In genomic region chr17:18143044-18143936, GRCh38 we compare ENCODE assay signal across 11 cellular contexts. TPM values are rescaled to one million over a fixed set of nuclear protein-coding genes. Genes with fewer than 3 reads are reported as not detected.
DNase-seq lines count a peak whose midpoint lies in the region; ATAC-seq, FAIRE-seq and TF ChIP-seq lines count a peak whose summit lies in the region.
"Had no signal": no experiment of that assay in that cellular context is flagged by ENCODE, and none has a peak within 500 bp of the region (broad histone marks: within the 10 kb centered on the region; RNA-seq: fewer than 3 reads in every experiment).

No MANE protein-coding gene starts in this region.

- no peak overlapping the region for H3K27ac ChIP-seq in transverse colon

- no peaks in the 10 kb centered on the region for H3K4me1 ChIP-seq in transverse colon

- no peak for DNase-seq in AG10803 (ENCODE audit: low read depth)
- no peak for DNase-seq in GM12892 (ENCODE audit: insufficient read length)
- peak; percentile 50 to 69 for DNase-seq in SHP77 (lab: John Stamatoyannopoulos, UW)
- DNase-seq in iPS DF 4.7 (ENCODE audit: extremely low read depth, low spot score): peak; percentile 51
- no peak for DNase-seq in NOMO-1 treated with DMSO at 0.1 percent for 48 hours (lab: John Stamatoyannopoulos, UW; ENCODE audit: unreplicated experiment)
- no peak for DNase-seq in transverse colon
- DNase-seq: activated CD4-positive, alpha-beta T cell treated with anti-CD3 and anti-CD28 coated beads, Interleukin-2, amount 10 ng/mL, durations not matched to agents 7 days and 5 days; naive B cell; NCI-H2029 had no signal

- FAIRE-seq in GM12892 (lab: Jason Lieb, UNC): peak; percentile 54

- peak; percentile 45 for TF ChIP-seq CTCF in AG10803 (conservative IDR thresholded peaks at IDR 0.05; ENCODE audit: low read length)
- TF ChIP-seq CTCF in transverse colon (IDR thresholded peaks at IDR 0.05): no peak

- intact Hi-C loops in transverse colon (cut with DNase I; ENCODE audit: low total_unique reads): loop anchor here (10.0 kb wide), 1 partner anchor 62 kb away; no protein-coding TSS in a partner anchor

- H3K4me3 ChIP-seq in AG10803 (ENCODE audit: low read length): no peak overlapping the region
- no peak overlapping the region for H3K4me3 ChIP-seq in transverse colon

- ATAC-seq in GM19023 (IDR thresholded peaks at IDR 0.05; ENCODE audit: unreplicated experiment) (no peak), HG02852 (IDR thresholded peaks at IDR 0.05; ENCODE audit: unreplicated experiment) (no peak)

- in situ Hi-C loops in transverse colon (cut with MboI; ENCODE audit: low pct_ligation_motif_present in 1 of 4, low pct_unique_long_range_greater_than_20kb in 1 of 4, low sequenced_read_pairs in 3 of 4): loop anchor here in 1 of 4 donors (10.0 kb wide), 1 partner anchor 72 kb away; no protein-coding TSS in a partner anchor

- H3K27me3 ChIP-seq in transverse colon: peaks cover 6% of the 10 kb centered on the region

- WGBS in transverse colon (ENCODE audit: low coverage in 1 of 2), 2 donors: 30 to 83% methylated on average over 2 to 16 of the region's 18 CpGs

- no peaks in the 10 kb centered on the region for H3K36me3 ChIP-seq in transverse colon

- H3K9me3 ChIP-seq in transverse colon: no peaks in the 10 kb centered on the region

- TF ChIP-seq POLR2A in GM12892 (IDR thresholded peaks at IDR 0.05; ENCODE audit: low read depth, low read length): no peak
- TF ChIP-seq POLR2A in transverse colon (IDR thresholded peaks at IDR 0.05): no peak

- TF ChIP-seq EP300 in transverse colon (IDR thresholded peaks at IDR 0.05; ENCODE audit: low read depth): no peak

RNA-seq across cellular contexts. Expression of gene MYO15A, which starts 34.7 kb away (rescaled TPM):
- polyA plus RNA-seq in GM12892 (2012; ENCODE audit: missing spikeins): 1.8 TPM
- 1 to 10 TPM; 1.1 to 4.2 (median 1.2) TPM for total RNA-seq in transverse colon

RNA-seq across cellular contexts. Expression of gene ALKBH5, which starts 40.3 kb away (rescaled TPM):
- polyA plus RNA-seq in GM12892 (2012; ENCODE audit: missing spikeins): 61.6 TPM
- 100 to 1,000 TPM in 2 of 4 donors, 10 to 100 TPM in 2; 69.2 to 109 (median 88.4) TPM for total RNA-seq in transverse colon

RNA-seq across cellular contexts. Expression of gene DRG2, which starts 55.5 kb away (rescaled TPM):
- polyA plus RNA-seq in GM12892 (2012; ENCODE audit: missing spikeins): 25.4 TPM
- total RNA-seq in transverse colon: 10 to 100 TPM; 27.9 to 90.6 (median 33.3) TPM

Comparison
In these comparisons a context has a peak if more than half of its experiments do, and no peak if none do; other contexts are left out.
1. DNase-seq: peak in SHP77 (2 of 2) and iPS DF 4.7 (single experiment); none in AG10803 (single experiment), GM12892 (single experiment), NOMO-1 treated with DMSO at 0.1 percent for 48 hours (single experiment) and transverse colon (single experiment).